Comparison of ENCODE assay signal across 16 cellular contexts in genomic region chr6:54710430-54710829, GRCh38.
"Had no signal": no experiment of that assay in that cellular context is flagged by ENCODE, and none has a peak within 500 bp of the region (broad histone marks: within the 10 kb centered on the region; RNA-seq: fewer than 3 reads in every experiment).

No MANE protein-coding gene starts in this region.

- H3K4me1 ChIP-seq: foreskin keratinocyte, parathyroid adenoma had no signal

- H3K9me3 ChIP-seq: tibial artery had no signal

- ATAC-seq: foreskin keratinocyte; naive thymus-derived CD8-positive, alpha-beta T cell had no signal

- DNase-seq: activated CD4-positive, alpha-beta T cell treated with anti-CD3 and anti-CD28 coated beads, Interleukin-2, amount 50 U/mL, for 1 hour; activated CD8-positive, alpha-beta memory T cell treated with anti-CD3 and anti-CD28 coated beads for 24 hours; activated gamma-delta T cell treated with Interleukin-2 at 50 U/mL for 16 hours; activated naive CD8-positive, alpha-beta T cell treated with anti-CD3 and anti-CD28 coated beads for 36 hours; anterior cingulate cortex; cerebellar nuclear complex; effector CD8-positive, alpha-beta T cell; foreskin keratinocyte; head of caudate nucleus; naive thymus-derived CD8-positive, alpha-beta T cell; small intestine; stimulated activated CD4-positive, alpha-beta T cell treated with anti-CD3 and anti-CD28 coated beads, Interleukin-4, amount 100 ng/mL, for 24 hours; stimulated activated naive CD4-positive, alpha-beta T cell; tibial artery had no signal

- FAIRE-seq: endothelial cell of umbilical vein, small intestine had no signal

- H3K36me3 ChIP-seq: tibial artery had no signal

- H3K4me3 ChIP-seq: tibial artery had no signal

- H3K27ac ChIP-seq: foreskin keratinocyte, parathyroid adenoma, tibial artery had no signal

- H3K27me3 ChIP-seq: foreskin keratinocyte, tibial artery had no signal
